Comparison of ENCODE assay signal across 21 cellular contexts in the genomic region with DNA sequence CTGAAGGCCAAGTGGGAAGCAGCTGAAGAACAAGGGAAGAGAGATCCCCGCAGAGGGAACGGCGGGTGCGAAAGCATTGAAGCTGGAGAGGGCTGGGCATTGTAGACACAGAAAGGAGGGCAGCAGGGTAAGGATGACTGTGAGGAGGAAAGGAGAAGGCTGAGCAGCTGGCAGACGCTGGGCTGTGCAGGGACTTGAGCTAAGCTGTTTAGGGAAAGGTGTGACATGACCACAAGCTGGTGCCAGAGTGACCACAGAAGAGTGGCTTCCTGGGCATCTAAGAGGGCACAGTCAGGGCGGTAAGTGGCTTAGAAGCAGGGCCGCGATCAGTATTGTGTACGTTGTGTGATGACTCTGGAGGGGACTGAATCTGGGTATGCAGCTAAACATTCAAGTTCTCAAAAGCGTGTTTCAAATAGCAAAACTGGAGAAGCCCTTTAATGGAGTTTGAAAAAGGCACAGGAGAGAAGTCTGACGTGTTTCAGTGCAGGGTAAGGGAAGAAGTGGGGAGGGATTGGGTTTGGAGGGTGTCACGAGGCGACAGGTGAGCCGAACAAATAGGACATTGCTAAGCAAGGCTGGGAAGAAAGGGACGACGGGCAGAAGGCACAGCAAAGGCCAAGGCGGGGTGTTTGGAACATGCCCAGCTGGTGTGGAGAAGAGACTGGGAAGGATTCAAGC. TPM values are rescaled to one million over a fixed set of nuclear protein-coding genes. Genes with fewer than 3 reads are reported as not detected.
DNase-seq lines count a peak whose midpoint lies in the region; ATAC-seq and TF ChIP-seq lines count a peak whose summit lies in the region.
"Had no signal": no experiment of that assay in that cellular context is flagged by ENCODE, and none has a peak within 500 bp of the region (broad histone marks: within the 10 kb centered on the region; RNA-seq: fewer than 3 reads in every experiment).

No MANE protein-coding gene starts in this region.

- H3K27me3 ChIP-seq in PC-9 (ENCODE audit: insufficient read depth, low read depth) = no peaks in the 10 kb centered on the region
- H3K27me3 ChIP-seq in testis = no peaks in the 10 kb centered on the region
- no peaks in the 10 kb centered on the region for H3K27me3 ChIP-seq in BE2C
- H3K27me3 ChIP-seq: brain microvascular endothelial cell, upper lobe of left lung had no signal

- 85 to 88% methylated on average over 17 of the region's 17 CpGs for WGBS in testis, 2 donors

- POLR2A ChIA-PET in PC-9 (lab: Charles Lee; ENCODE audit: unreplicated experiment) = no interaction called here

- H3K9me2 ChIP-seq in PC-9 (ENCODE audit: insufficient read depth) = no peaks in the 10 kb centered on the region

- peaks cover 19% of the 10 kb centered on the region for H3K4me1 Mint-ChIP-seq in stimulated activated naive CD8-positive, alpha-beta T cell treated with anti-CD3 and anti-CD28 coated beads, Interleukin-15, Interleukin-2, amounts not matched to agents 100 ng/mL and 50 ng/mL, for 24 hours (ENCODE audit: low read depth)
- H3K4me1 Mint-ChIP-seq in stimulated activated naive CD8-positive, alpha-beta T cell treated with anti-CD3 and anti-CD28 coated beads, Interleukin-15, amount 100 ng/mL, for 72 hours = peaks cover 37% of the 10 kb centered on the region
- peaks cover 25% of the 10 kb centered on the region for H3K4me1 Mint-ChIP-seq in glutamatergic neuron (ENCODE audit: low read depth, unreplicated experiment)
- H3K4me1 Mint-ChIP-seq: neural crest cell had no signal

- H3K27me3 Mint-ChIP-seq in stimulated activated naive CD8-positive, alpha-beta T cell treated with anti-CD3 and anti-CD28 coated beads, Interleukin-15, Interleukin-2, amounts not matched to agents 100 ng/mL and 50 ng/mL, for 24 hours = no peaks in the 10 kb centered on the region
- H3K27me3 Mint-ChIP-seq in stimulated activated naive CD8-positive, alpha-beta T cell treated with anti-CD3 and anti-CD28 coated beads, Interleukin-15, amount 100 ng/mL, for 72 hours = no peaks in the 10 kb centered on the region
- H3K27me3 Mint-ChIP-seq in glutamatergic neuron (ENCODE audit: unreplicated experiment) = peaks cover 5% of the 10 kb centered on the region
- H3K27me3 Mint-ChIP-seq: activated CD4-positive, alpha-beta memory T cell treated with anti-CD3 and anti-CD28 coated beads, Interleukin-2, amount 10 ng/mL, durations not matched to agents 7 days and 5 days; activated naive CD8-positive, alpha-beta T cell treated with anti-CD3 and anti-CD28 coated beads, Interleukin-2, amount 50 U/mL, for 24 hours had no signal

- ATAC-seq in stimulated activated naive CD8-positive, alpha-beta T cell treated with anti-CD3 and anti-CD28 coated beads, Interleukin-15, amount 100 ng/mL, for 72 hours = no peak
- ATAC-seq: activated naive CD8-positive, alpha-beta T cell treated with anti-CD3 and anti-CD28 coated beads, Interleukin-2, amount 50 U/mL, for 24 hours; activated T-cell treated with anti-CD3 and anti-CD28 coated beads, Interleukin-2, amount 50 U/mL, for 4 hours; Right ventricle myocardium inferior; WTC11 had no signal

- BruUV-seq in PC-9 (replicated peaks; lab: Mats Ljungman, UMichigan) = no TSS peak

- H3K4me3 ChIP-seq in PC-9 (no peak overlapping the region), testis (no peak overlapping the region), BE2C (ENCODE audit: low read depth, low read length) (no peak overlapping the region)
- H3K4me3 ChIP-seq: upper lobe of left lung had no signal

- CTCF ChIA-PET in PC-9 (lab: Charles Lee) = interaction anchor here (0.5 kb wide), 1 partner anchor 54 kb away, joined by 3 read pairs; no protein-coding TSS in a partner anchor

- no peaks in the 10 kb centered on the region for H3K9me3 ChIP-seq in PC-9 (ENCODE audit: insufficient read depth, low read depth)
- no peaks in the 10 kb centered on the region for H3K9me3 ChIP-seq in testis
- H3K9me3 ChIP-seq in BE2C = no peaks in the 10 kb centered on the region
- H3K9me3 ChIP-seq: upper lobe of left lung had no signal

- no peak overlapping the region for H2AFZ ChIP-seq in PC-9

- no peak for TF ChIP-seq CTCF in PC-9 (conservative IDR thresholded peaks at IDR 0.05)
- TF ChIP-seq CTCF in glutamatergic neuron (IDR thresholded peaks at IDR 0.05; ENCODE audit: partially characterized antibody, unreplicated experiment) = no peak
- TF ChIP-seq CTCF in testis (IDR thresholded peaks at IDR 0.05) = no peak
- no peak for TF ChIP-seq CTCF in BE2C (IDR thresholded peaks at IDR 0.05; ENCODE audit: low read depth, low read length)

- H3K27ac ChIP-seq in PC-9 (no peak overlapping the region), testis (no peak overlapping the region)
- H3K27ac ChIP-seq: brain microvascular endothelial cell, upper lobe of left lung had no signal

- no peak for DNase-seq in stimulated activated naive CD8-positive, alpha-beta T cell treated with anti-CD3 and anti-CD28 coated beads, Interleukin-15, amount 100 ng/mL, for 72 hours
- DNase-seq in PC-9 (no peak), glutamatergic neuron (no peak), putamen (ENCODE audit: low spot score) (no peak), RKO (ENCODE audit: low spot score) (no peak), testis (no peak), BE2C (no peak)
- DNase-seq: activated CD4-positive, alpha-beta memory T cell treated with anti-CD3 and anti-CD28 coated beads, Interleukin-2, amount 10 ng/mL, durations not matched to agents 7 days and 5 days; activated naive CD8-positive, alpha-beta T cell treated with anti-CD3 and anti-CD28 coated beads, Interleukin-2, amount 50 U/mL, for 24 hours; activated T-cell treated with anti-CD3 and anti-CD28 coated beads, Interleukin-2, amount 50 U/mL, for 4 hours; Calu3; cortex of kidney; GF-D8; HFFc6; NCI-H1436 had no signal

- no peak for TF ChIP-seq POLR2A in testis (IDR thresholded peaks at IDR 0.05)

- H3K36me3 Mint-ChIP-seq in stimulated activated naive CD8-positive, alpha-beta T cell treated with anti-CD3 and anti-CD28 coated beads, Interleukin-15, Interleukin-2, amounts not matched to agents 100 ng/mL and 50 ng/mL, for 24 hours (ENCODE audit: low read depth) = no peaks in the 10 kb centered on the region
- no peaks in the 10 kb centered on the region for H3K36me3 Mint-ChIP-seq in glutamatergic neuron (ENCODE audit: unreplicated experiment)
- H3K36me3 Mint-ChIP-seq: WTC11 had no signal

- H3F3A ChIP-seq in PC-9 (ENCODE audit: insufficient read depth, low read depth) = peaks cover 7% of the 10 kb centered on the region; the same call in 1 of the 2 replicates

- peak overlapping the region; percentile 43; the same call in 1 of the 2 replicates for H3K4me2 ChIP-seq in PC-9

- H3K9me3 Mint-ChIP-seq in stimulated activated naive CD8-positive, alpha-beta T cell treated with anti-CD3 and anti-CD28 coated beads, Interleukin-15, Interleukin-2, amounts not matched to agents 100 ng/mL and 50 ng/mL, for 24 hours = peaks cover 3% of the 10 kb centered on the region
- H3K9me3 Mint-ChIP-seq in stimulated activated naive CD8-positive, alpha-beta T cell treated with anti-CD3 and anti-CD28 coated beads, Interleukin-15, amount 100 ng/mL, for 72 hours = no peaks in the 10 kb centered on the region
- peaks cover 8% of the 10 kb centered on the region for H3K9me3 Mint-ChIP-seq in glutamatergic neuron (ENCODE audit: unreplicated experiment)
- H3K9me3 Mint-ChIP-seq: activated naive CD8-positive, alpha-beta T cell treated with anti-CD3 and anti-CD28 coated beads, Interleukin-2, amount 50 U/mL, for 24 hours; activated T-cell treated with anti-CD3 and anti-CD28 coated beads, Interleukin-2, amount 50 U/mL, for 4 hours; HFFc6; neural crest cell had no signal

- intact Hi-C loops in PC-9 (cut with micrococcal nuclease; ENCODE audit: unreplicated experiment) (no loop called here), testis (cut with DNase I; ENCODE audit: low total_unique reads) (no loop called here)

- H3K4me1 ChIP-seq in PC-9 (replicated peaks; ENCODE audit: insufficient read depth) = peaks cover 32% of the 10 kb centered on the region
- no peaks in the 10 kb centered on the region for H3K4me1 ChIP-seq in testis
- peaks cover 4% of the 10 kb centered on the region; the same call in 1 of the 2 replicates for H3K4me1 ChIP-seq in BE2C

- H3K79me2 ChIP-seq in PC-9 (ENCODE audit: low read depth) = no peaks in the 10 kb centered on the region

- no peaks in the 10 kb centered on the region for H3K36me3 ChIP-seq in PC-9 (ENCODE audit: low read depth)
- no peaks in the 10 kb centered on the region for H3K36me3 ChIP-seq in testis (ENCODE audit: low read depth, missing control alignments)
- H3K36me3 ChIP-seq in BE2C = no peaks in the 10 kb centered on the region
- H3K36me3 ChIP-seq: brain microvascular endothelial cell, upper lobe of left lung had no signal

- no peaks in the 10 kb centered on the region for H4K20me1 ChIP-seq in PC-9 (ENCODE audit: insufficient read depth)

- no peak overlapping the region for H3K4me3 Mint-ChIP-seq in stimulated activated naive CD8-positive, alpha-beta T cell treated with anti-CD3 and anti-CD28 coated beads, Interleukin-15, Interleukin-2, amounts not matched to agents 100 ng/mL and 50 ng/mL, for 24 hours
- H3K4me3 Mint-ChIP-seq in stimulated activated naive CD8-positive, alpha-beta T cell treated with anti-CD3 and anti-CD28 coated beads, Interleukin-15, amount 100 ng/mL, for 72 hours = no peak overlapping the region
- no peak overlapping the region for H3K4me3 Mint-ChIP-seq in glutamatergic neuron (ENCODE audit: unreplicated experiment)
- H3K4me3 Mint-ChIP-seq: activated CD4-positive, alpha-beta memory T cell treated with anti-CD3 and anti-CD28 coated beads, Interleukin-2, amount 10 ng/mL, durations not matched to agents 7 days and 5 days; activated naive CD8-positive, alpha-beta T cell treated with anti-CD3 and anti-CD28 coated beads, Interleukin-2, amount 50 U/mL, for 24 hours; activated T-cell treated with anti-CD3 and anti-CD28 coated beads, Interleukin-2, amount 50 U/mL, for 4 hours; HFFc6; neural crest cell; WTC11 had no signal

- peak overlapping the region; percentile 17 for H3K27ac Mint-ChIP-seq in stimulated activated naive CD8-positive, alpha-beta T cell treated with anti-CD3 and anti-CD28 coated beads, Interleukin-15, Interleukin-2, amounts not matched to agents 100 ng/mL and 50 ng/mL, for 24 hours
- no peak overlapping the region for H3K27ac Mint-ChIP-seq in stimulated activated naive CD8-positive, alpha-beta T cell treated with anti-CD3 and anti-CD28 coated beads, Interleukin-15, amount 100 ng/mL, for 72 hours
- peak overlapping the region; percentile 19 for H3K27ac Mint-ChIP-seq in glutamatergic neuron (ENCODE audit: unreplicated experiment)
- H3K27ac Mint-ChIP-seq: activated CD4-positive, alpha-beta memory T cell treated with anti-CD3 and anti-CD28 coated beads, Interleukin-2, amount 10 ng/mL, durations not matched to agents 7 days and 5 days; activated naive CD8-positive, alpha-beta T cell treated with anti-CD3 and anti-CD28 coated beads, Interleukin-2, amount 50 U/mL, for 24 hours; HFFc6; WTC11 had no signal

RNA-seq across cellular contexts. Expression of a gene that starts 46.1 kb away (rescaled TPM):
- total RNA-seq in PC-9 (2021) (39.9 and 47.0 TPM in 2 replicates), glutamatergic neuron (ENCODE audit: unreplicated experiment) (30.2 TPM), testis (10 to 100 TPM; 52.6 to 57.0 TPM)
- polyA plus RNA-seq in testis (ENCODE audit: insufficient read depth, low read depth, low replicate concordance) = 47.8 TPM
- polyA plus RNA-seq in BE2C (2012; ENCODE audit: insufficient read depth, insufficient read length, low read depth) = 16.8 TPM

RNA-seq across cellular contexts. Expression of a gene that starts 47.6 kb away (rescaled TPM):
- total RNA-seq in PC-9 (2021) (3.3 and 4.3 TPM in 2 replicates), glutamatergic neuron (ENCODE audit: unreplicated experiment) (235 TPM), testis (10 to 100 TPM; 27.1 to 36.5 TPM)
- polyA plus RNA-seq in testis (ENCODE audit: insufficient read depth, low read depth, low replicate concordance) = 18.0 TPM
- 8.8 TPM for polyA plus RNA-seq in BE2C (2012; ENCODE audit: insufficient read depth, insufficient read length, low read depth)

Comparison
In these comparisons a context has a peak if more than half of its experiments do, and no peak if none do; other contexts are left out.
1. H3K27ac Mint-ChIP-seq: peak in stimulated activated naive CD8-positive, alpha-beta T cell treated with anti-CD3 and anti-CD28 coated beads, Interleukin-15, Interleukin-2, amounts not matched to agents 100 ng/mL and 50 ng/mL, for 24 hours (single experiment) and glutamatergic neuron (single experiment); none in stimulated activated naive CD8-positive, alpha-beta T cell treated with anti-CD3 and anti-CD28 coated beads, Interleukin-15, amount 100 ng/mL, for 72 hours (0 of 2).